In the genomic region with DNA sequence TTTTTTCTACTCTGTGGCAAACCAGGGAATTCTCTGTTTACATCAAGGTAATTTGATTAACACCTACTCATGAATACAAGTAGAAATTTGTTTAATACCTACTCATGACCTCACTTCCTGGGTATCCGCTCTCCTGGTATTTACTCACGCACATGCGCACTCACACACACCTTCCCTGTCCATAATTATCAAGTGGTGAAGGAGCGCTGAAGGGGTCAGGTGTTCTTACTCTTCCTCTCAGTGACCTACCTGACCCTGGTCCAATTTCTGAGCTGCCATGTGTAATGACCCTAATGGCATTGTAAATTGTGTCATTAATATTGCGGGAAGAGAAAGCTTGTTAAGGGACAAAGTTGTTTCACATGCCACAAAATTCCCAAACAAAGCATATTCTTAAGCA, we compare ENCODE assay signal across 23 cellular contexts. TPM values are rescaled to one million over a fixed set of nuclear protein-coding genes. Genes with fewer than 3 reads are reported as not detected.
"Had no signal": no experiment of that assay in that cellular context is flagged by ENCODE, and none has a peak within 500 bp of the region (broad histone marks: within the 10 kb centered on the region; RNA-seq: fewer than 3 reads in every experiment).

No MANE protein-coding gene starts in this region.

- H3K36me3 Mint-ChIP-seq: activated CD8-positive, alpha-beta memory T cell treated with anti-CD3 and anti-CD28 coated beads, Interleukin-2, amount 10 ng/mL, durations not matched to agents 7 days and 5 days; activated naive CD4-positive, alpha-beta T cell treated with anti-CD3 and anti-CD28 coated beads, Interleukin-2, amount 10 ng/mL, durations not matched to agents 7 days and 5 days; naive thymus-derived CD8-positive, alpha-beta T cell; stimulated activated effector memory CD8-positive, alpha-beta T cell treated with anti-CD3 and anti-CD28 coated beads, Interleukin-12 subunit alpha, Interleukin-12 subunit beta, amount 100 ng/mL, for 72 hours had no signal

- H3K27ac Mint-ChIP-seq: activated CD4-positive, alpha-beta T cell treated with anti-CD3 and anti-CD28 coated beads, Interleukin-2, amount 10 ng/mL, durations not matched to agents 7 days and 5 days; activated CD8-positive, alpha-beta memory T cell treated with anti-CD3 and anti-CD28 coated beads, Interleukin-2, amount 10 ng/mL, durations not matched to agents 7 days and 5 days; activated CD8-positive, alpha-beta T cell treated with anti-CD3 and anti-CD28 coated beads for 36 hours; activated naive CD4-positive, alpha-beta T cell treated with anti-CD3 and anti-CD28 coated beads, Interleukin-2, amount 10 ng/mL, durations not matched to agents 7 days and 5 days; endodermal cell; naive thymus-derived CD8-positive, alpha-beta T cell; stimulated activated effector memory CD8-positive, alpha-beta T cell treated with anti-CD3 and anti-CD28 coated beads, Interleukin-12 subunit alpha, Interleukin-12 subunit beta, amount 100 ng/mL, for 72 hours had no signal

- ATAC-seq: activated CD8-positive, alpha-beta memory T cell treated with anti-CD3 and anti-CD28 coated beads, Interleukin-2, amount 10 ng/mL, durations not matched to agents 7 days and 5 days; activated CD8-positive, alpha-beta T cell treated with anti-CD3 and anti-CD28 coated beads for 36 hours; gastrocnemius medialis; lower lobe of right lung; naive thymus-derived CD8-positive, alpha-beta T cell; pancreas; sciatic nerve; stimulated activated effector memory CD8-positive, alpha-beta T cell treated with anti-CD3 and anti-CD28 coated beads, Interleukin-12 subunit alpha, Interleukin-12 subunit beta, amount 100 ng/mL, for 72 hours; stimulated activated naive CD8-positive, alpha-beta T cell treated with anti-CD3 and anti-CD28 coated beads, Interleukin-15, amount 100 ng/mL, for 72 hours had no signal

- H3K4me3 Mint-ChIP-seq: activated CD4-positive, alpha-beta T cell treated with anti-CD3 and anti-CD28 coated beads, Interleukin-2, amount 10 ng/mL, durations not matched to agents 7 days and 5 days; activated CD8-positive, alpha-beta memory T cell treated with anti-CD3 and anti-CD28 coated beads, Interleukin-2, amount 10 ng/mL, durations not matched to agents 7 days and 5 days; activated CD8-positive, alpha-beta T cell treated with anti-CD3 and anti-CD28 coated beads for 36 hours; activated naive CD4-positive, alpha-beta T cell treated with anti-CD3 and anti-CD28 coated beads, Interleukin-2, amount 10 ng/mL, durations not matched to agents 7 days and 5 days; endodermal cell; naive thymus-derived CD8-positive, alpha-beta T cell; stimulated activated effector memory CD8-positive, alpha-beta T cell treated with anti-CD3 and anti-CD28 coated beads, Interleukin-12 subunit alpha, Interleukin-12 subunit beta, amount 100 ng/mL, for 72 hours; stimulated activated naive CD8-positive, alpha-beta T cell treated with anti-CD3 and anti-CD28 coated beads, Interleukin-15, amount 100 ng/mL, for 72 hours had no signal

- H3K9me3 Mint-ChIP-seq: activated CD4-positive, alpha-beta T cell treated with anti-CD3 and anti-CD28 coated beads, Interleukin-2, amount 10 ng/mL, durations not matched to agents 7 days and 5 days; activated CD8-positive, alpha-beta T cell treated with anti-CD3 and anti-CD28 coated beads for 36 hours; activated naive CD4-positive, alpha-beta T cell treated with anti-CD3 and anti-CD28 coated beads, Interleukin-2, amount 10 ng/mL, durations not matched to agents 7 days and 5 days; stimulated activated effector memory CD8-positive, alpha-beta T cell treated with anti-CD3 and anti-CD28 coated beads, Interleukin-12 subunit alpha, Interleukin-12 subunit beta, amount 100 ng/mL, for 72 hours; stimulated activated naive CD8-positive, alpha-beta T cell treated with anti-CD3 and anti-CD28 coated beads, Interleukin-15, amount 100 ng/mL, for 72 hours had no signal

- H3K4me1 Mint-ChIP-seq: activated CD4-positive, alpha-beta T cell treated with anti-CD3 and anti-CD28 coated beads, Interleukin-2, amount 10 ng/mL, durations not matched to agents 7 days and 5 days; activated CD8-positive, alpha-beta memory T cell treated with anti-CD3 and anti-CD28 coated beads, Interleukin-2, amount 10 ng/mL, durations not matched to agents 7 days and 5 days; activated naive CD4-positive, alpha-beta T cell treated with anti-CD3 and anti-CD28 coated beads, Interleukin-2, amount 10 ng/mL, durations not matched to agents 7 days and 5 days; naive thymus-derived CD8-positive, alpha-beta T cell; stimulated activated effector memory CD8-positive, alpha-beta T cell treated with anti-CD3 and anti-CD28 coated beads, Interleukin-12 subunit alpha, Interleukin-12 subunit beta, amount 100 ng/mL, for 72 hours; stimulated activated naive CD8-positive, alpha-beta T cell treated with anti-CD3 and anti-CD28 coated beads, Interleukin-15, amount 100 ng/mL, for 72 hours had no signal

- DNase-seq: activated CD4-positive, alpha-beta T cell treated with anti-CD3 and anti-CD28 coated beads, Interleukin-2, amount 10 ng/mL, durations not matched to agents 7 days and 5 days; activated CD4-positive, CD25-positive, alpha-beta regulatory T cell treated with anti-CD3 and anti-CD28 coated beads, Interleukin-2, amount 50 U/mL, for 72 hours; activated CD8-positive, alpha-beta memory T cell treated with anti-CD3 and anti-CD28 coated beads, Interleukin-2, amount 10 ng/mL, durations not matched to agents 7 days and 5 days; activated CD8-positive, alpha-beta T cell treated with anti-CD3 and anti-CD28 coated beads for 36 hours; activated effector memory CD4-positive, alpha-beta T cell treated with anti-CD3 and anti-CD28 coated beads, Interleukin-2, amount 50 U/mL, for 16 hours; activated naive CD4-positive, alpha-beta T cell treated with anti-CD3 and anti-CD28 coated beads, Interleukin-2, amount 10 ng/mL, durations not matched to agents 7 days and 5 days; activated T-cell treated with anti-CD3 and anti-CD28 coated beads for 4 hours; amygdala; cortex of kidney; endodermal cell; esophagus squamous epithelium; gastrocnemius medialis; left cardiac atrium; lower lobe of right lung; naive thymus-derived CD8-positive, alpha-beta T cell; pancreas; small intestine; stimulated activated CD4-positive, alpha-beta T cell treated with anti-CD3 and anti-CD28 coated beads, Interleukin-2, amount 100 ng/mL, for 24 hours; stimulated activated naive CD8-positive, alpha-beta T cell treated with anti-CD3 and anti-CD28 coated beads, Interleukin-15, amount 100 ng/mL, for 72 hours; WERI-Rb-1 had no signal

RNA-seq across cellular contexts. Expression of a gene that starts 41.3 kb away (rescaled TPM):
- total RNA-seq: activated CD4-positive, alpha-beta T cell treated with anti-CD3 and anti-CD28 coated beads, Interleukin-2, amount 10 ng/mL, durations not matched to agents 7 days and 5 days; activated CD8-positive, alpha-beta T cell treated with anti-CD3 and anti-CD28 coated beads for 36 hours; naive thymus-derived CD8-positive, alpha-beta T cell; T-helper 2 cell treated with Interferon-gamma antibody and Interleukin-4, amounts not matched to agents 100 ng/mL and 5 ng/mL, for 36 hours had no signal
